In genomic region chr20:11697055-11697454, GRCh38 we compare ENCODE assay signal across 22 cellular contexts.
DNase-seq lines count a peak whose midpoint lies in the region; ATAC-seq and TF ChIP-seq lines count a peak whose summit lies in the region.
"Had no signal": no experiment of that assay in that cellular context is flagged by ENCODE, and none has a peak within 500 bp of the region (broad histone marks: within the 10 kb centered on the region; RNA-seq: fewer than 3 reads in every experiment).

No MANE protein-coding gene starts in this region.

- no peak overlapping the region for H3K4me2 ChIP-seq in hepatocyte
- H3K4me2 ChIP-seq in mesendoderm (ENCODE audit: low read length), result no peak overlapping the region
- H3K4me2 ChIP-seq: A549; BLaER1 treated with 17β-estradiol and CSF1 and Interleukin-3, amounts not matched to agents 10 nM and 100 nM had no signal

- H3K27ac Mint-ChIP-seq in type B pancreatic cell (peak overlapping the region; percentile 38), WTC11 (no peak overlapping the region)
- H3K27ac Mint-ChIP-seq: B cell; CD4-positive, alpha-beta T cell; CD8-positive, alpha-beta T cell had no signal

- DNase-seq in ELF-1 (ENCODE audit: low read depth, low spot score) (peak; percentile 8), hepatocyte (ENCODE audit: low spot score) (peak; percentile 40), mesendoderm (peak; percentile 75), type B pancreatic cell (ENCODE audit: extremely low spot score, unreplicated experiment) (no peak), WTC11 (ENCODE audit: low spot score) (no peak), DMS153 (lab: John Stamatoyannopoulos, UW) (no peak)
- DNase-seq in stimulated activated CD4-positive, alpha-beta T cell treated with anti-CD3 and anti-CD28 coated beads, Interleukin-4, amount 100 ng/mL, for 1 hour, result no peak
- DNase-seq: AML-193; Caco-2; Calu3; CD4-positive, alpha-beta T cell; CD8-positive, alpha-beta T cell; DMS53; DMS79; DND-41; EL; GF-D8 had no signal

- no peak overlapping the region for H4K5ac ChIP-seq in mesendoderm (ENCODE audit: low read length)

- no peak overlapping the region for H3K4me3 ChIP-seq in hepatocyte
- no peak overlapping the region for H3K4me3 ChIP-seq in mesendoderm (ENCODE audit: low read length)
- H3K4me3 ChIP-seq: A549; BLaER1 treated with 17β-estradiol and CSF1 and Interleukin-3, amounts not matched to agents 10 nM and 100 nM had no signal

- ATAC-seq in WTC11, result no peak
- ATAC-seq: A549; CD8-positive, alpha-beta T cell had no signal

- H3K9me3 ChIP-seq in hepatocyte (ENCODE audit: low read depth), result no peaks in the 10 kb centered on the region
- H3K9me3 ChIP-seq: Caco-2 had no signal

- H2AK5ac ChIP-seq in mesendoderm (ENCODE audit: low read length), result no peak overlapping the region

- H4K8ac ChIP-seq in mesendoderm (ENCODE audit: low read depth, low read length), result no peak overlapping the region

- H3K56ac ChIP-seq in mesendoderm (ENCODE audit: low read length), result no peak overlapping the region

- H2BK5ac ChIP-seq in mesendoderm (ENCODE audit: low read length), result no peak overlapping the region

- H3K36me3 ChIP-seq in hepatocyte (replicated peaks; ENCODE audit: insufficient read depth, low read depth), result no peaks in the 10 kb centered on the region
- no peaks in the 10 kb centered on the region for H3K36me3 ChIP-seq in mesendoderm (ENCODE audit: control insufficient read depth, insufficient read depth, low read length)
- H3K36me3 ChIP-seq: BLaER1 treated with 17β-estradiol and CSF1 and Interleukin-3, amounts not matched to agents 10 nM and 100 nM had no signal

- 61% methylated on average over 2 of the region's 3 CpGs for WGBS in hepatocyte (ENCODE audit: low lambda C conversion rate, missing lambda C conversion rate)
- WGBS in mesendoderm (ENCODE audit: extremely low coverage, insufficient coverage, low lambda C conversion rate), result no CpG with 5 or more reads among the region's 3 CpGs

- H2AFZ ChIP-seq in hepatocyte, result no peak overlapping the region

- H3K36me3 Mint-ChIP-seq in type B pancreatic cell (no peaks in the 10 kb centered on the region), WTC11 (peaks cover 6% of the 10 kb centered on the region)
- H3K36me3 Mint-ChIP-seq: CD8-positive, alpha-beta T cell had no signal

- H3K27me3 ChIP-seq in hepatocyte (no peaks in the 10 kb centered on the region), mesendoderm (ENCODE audit: insufficient read depth, low read length, poor library complexity) (no peaks in the 10 kb centered on the region)
- H3K27me3 ChIP-seq: BLaER1 treated with 17β-estradiol and CSF1 and Interleukin-3, amounts not matched to agents 10 nM and 100 nM had no signal

- H2BK120ac ChIP-seq in mesendoderm (ENCODE audit: low read depth, low read length), result no peak overlapping the region

- no peaks in the 10 kb centered on the region for H3K9me2 ChIP-seq in hepatocyte (replicated peaks; ENCODE audit: insufficient read depth)

- H3K27me3 Mint-ChIP-seq in type B pancreatic cell, result no peaks in the 10 kb centered on the region
- no peaks in the 10 kb centered on the region; the same call in 1 of the 2 replicates for H3K27me3 Mint-ChIP-seq in WTC11 (ENCODE audit: low read depth)
- H3K27me3 Mint-ChIP-seq: B cell; CD4-positive, alpha-beta T cell had no signal

- no peaks in the 10 kb centered on the region for H3K79me2 ChIP-seq in hepatocyte
- no peaks in the 10 kb centered on the region for H3K79me2 ChIP-seq in mesendoderm (ENCODE audit: control insufficient read depth, insufficient read depth, low read length)

- H3K4me1 ChIP-seq in hepatocyte (ENCODE audit: insufficient read depth) (no peaks in the 10 kb centered on the region), mesendoderm (ENCODE audit: control insufficient read depth, low read depth, low read length) (no peaks in the 10 kb centered on the region)
- H3K4me1 ChIP-seq: A549, Caco-2 had no signal

- H3K79me1 ChIP-seq in mesendoderm (ENCODE audit: low read length), result no peaks in the 10 kb centered on the region

- CTCF ChIA-PET in WTC11 (lab: Charles Lee), result no interaction called here

- H3K4ac ChIP-seq in mesendoderm (ENCODE audit: low read depth, low read length), result no peak overlapping the region

- POLR2A ChIA-PET in WTC11 (lab: Charles Lee), result no interaction called here

- no peak overlapping the region for H3K9ac ChIP-seq in mesendoderm (ENCODE audit: low read length)
- H3K9ac ChIP-seq: BLaER1 treated with 17β-estradiol and CSF1 and Interleukin-3, amounts not matched to agents 10 nM and 100 nM had no signal

- H3K4me3 Mint-ChIP-seq in type B pancreatic cell (no peak overlapping the region), WTC11 (no peak overlapping the region)
- H3K4me3 Mint-ChIP-seq: B cell; CD4-positive, alpha-beta T cell; CD8-positive, alpha-beta T cell had no signal

- H4K20me1 ChIP-seq in hepatocyte (ENCODE audit: insufficient read depth, poor library complexity, severe bottlenecking), result no peaks in the 10 kb centered on the region
- H4K20me1 ChIP-seq: BLaER1 treated with 17β-estradiol and CSF1 and Interleukin-3, amounts not matched to agents 10 nM and 100 nM had no signal

- no peak overlapping the region for H3K18ac ChIP-seq in mesendoderm (ENCODE audit: low read length)

- H3K9me3 Mint-ChIP-seq in type B pancreatic cell (no peaks in the 10 kb centered on the region), WTC11 (peaks cover 22% of the 10 kb centered on the region)

- H3K23ac ChIP-seq in mesendoderm (ENCODE audit: low read length), result no peak overlapping the region

- H3K27ac ChIP-seq in hepatocyte, result no peak overlapping the region
- no peak overlapping the region for H3K27ac ChIP-seq in mesendoderm (ENCODE audit: low read depth, low read length)
- H3K27ac ChIP-seq: 22Rv1; A549; BLaER1 treated with 17β-estradiol and CSF1 and Interleukin-3, amounts not matched to agents 10 nM and 100 nM; C4-2B had no signal

- H2BK15ac ChIP-seq in mesendoderm (replicated peaks; ENCODE audit: low read depth), result no peak overlapping the region

- peaks cover 6% of the 10 kb centered on the region for H3K4me1 Mint-ChIP-seq in type B pancreatic cell (ENCODE audit: unreplicated experiment)
- H3K4me1 Mint-ChIP-seq in WTC11, result peaks cover 8% of the 10 kb centered on the region; the same call in 1 of the 2 replicates
- H3K4me1 Mint-ChIP-seq: B cell had no signal

- TF ChIP-seq CTCF in hepatocyte (IDR thresholded peaks at IDR 0.05; ENCODE audit: poor library complexity) (no peak), type B pancreatic cell (conservative IDR thresholded peaks at IDR 0.05) (no peak), WTC11 (IDR thresholded peaks at IDR 0.05) (no peak)

TF ChIP-seq in WTC11, 78 proteins besides CTCF, POLR2A, EP300 and RAD21 (continues in another document):
- TF ChIP-seq TEAD1 (CRISPR knock-in tag; IDR thresholded peaks at IDR 0.05) (no peak), PREB (CRISPR knock-in tag; IDR thresholded peaks at IDR 0.05; ENCODE audit: borderline replicate concordance) (no peak), NR2C2 (CRISPR knock-in tag; IDR thresholded peaks at IDR 0.05) (no peak), ZNF512 (CRISPR knock-in tag; IDR thresholded peaks at IDR 0.05; ENCODE audit: borderline replicate concordance) (no peak), GTF2I (CRISPR knock-in tag; conservative IDR thresholded peaks at IDR 0.05) (no peak), ETV6 (CRISPR knock-in tag; IDR thresholded peaks at IDR 0.05) (no peak), ESRRA (CRISPR knock-in tag; IDR thresholded peaks at IDR 0.05; ENCODE audit: borderline replicate concordance) (no peak), OVOL2 (CRISPR knock-in tag; IDR thresholded peaks at IDR 0.05; ENCODE audit: borderline replicate concordance) (no peak), KAT7 (CRISPR knock-in tag; IDR thresholded peaks at IDR 0.05; ENCODE audit: borderline replicate concordance) (no peak)
- TF ChIP-seq, protein P1, sequence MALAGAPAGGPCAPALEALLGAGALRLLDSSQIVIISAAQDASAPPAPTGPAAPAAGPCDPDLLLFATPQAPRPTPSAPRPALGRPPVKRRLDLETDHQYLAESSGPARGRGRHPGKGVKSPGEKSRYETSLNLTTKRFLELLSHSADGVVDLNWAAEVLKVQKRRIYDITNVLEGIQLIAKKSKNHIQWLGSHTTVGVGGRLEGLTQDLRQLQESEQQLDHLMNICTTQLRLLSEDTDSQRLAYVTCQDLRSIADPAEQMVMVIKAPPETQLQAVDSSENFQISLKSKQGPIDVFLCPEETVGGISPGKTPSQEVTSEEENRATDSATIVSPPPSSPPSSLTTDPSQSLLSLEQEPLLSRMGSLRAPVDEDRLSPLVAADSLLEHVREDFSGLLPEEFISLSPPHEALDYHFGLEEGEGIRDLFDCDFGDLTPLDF (CRISPR knock-in tag; IDR thresholded peaks at IDR 0.05), result no peak
- TF ChIP-seq, protein P2, sequence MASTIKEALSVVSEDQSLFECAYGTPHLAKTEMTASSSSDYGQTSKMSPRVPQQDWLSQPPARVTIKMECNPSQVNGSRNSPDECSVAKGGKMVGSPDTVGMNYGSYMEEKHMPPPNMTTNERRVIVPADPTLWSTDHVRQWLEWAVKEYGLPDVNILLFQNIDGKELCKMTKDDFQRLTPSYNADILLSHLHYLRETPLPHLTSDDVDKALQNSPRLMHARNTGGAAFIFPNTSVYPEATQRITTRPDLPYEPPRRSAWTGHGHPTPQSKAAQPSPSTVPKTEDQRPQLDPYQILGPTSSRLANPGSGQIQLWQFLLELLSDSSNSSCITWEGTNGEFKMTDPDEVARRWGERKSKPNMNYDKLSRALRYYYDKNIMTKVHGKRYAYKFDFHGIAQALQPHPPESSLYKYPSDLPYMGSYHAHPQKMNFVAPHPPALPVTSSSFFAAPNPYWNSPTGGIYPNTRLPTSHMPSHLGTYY (CRISPR knock-in tag; IDR thresholded peaks at IDR 0.05), result no peak

Comparison
In these comparisons a context has a peak if more than half of its experiments do, and no peak if none do; other contexts are left out.
1. DNase-seq: peak in ELF-1 (single experiment), hepatocyte (single experiment) and mesendoderm (single experiment); none in type B pancreatic cell (single experiment), WTC11 (single experiment), stimulated activated CD4-positive, alpha-beta T cell treated with anti-CD3 and anti-CD28 coated beads, Interleukin-4, amount 100 ng/mL, for 1 hour (single experiment) and DMS153 (single experiment).